In the genomic region with DNA sequence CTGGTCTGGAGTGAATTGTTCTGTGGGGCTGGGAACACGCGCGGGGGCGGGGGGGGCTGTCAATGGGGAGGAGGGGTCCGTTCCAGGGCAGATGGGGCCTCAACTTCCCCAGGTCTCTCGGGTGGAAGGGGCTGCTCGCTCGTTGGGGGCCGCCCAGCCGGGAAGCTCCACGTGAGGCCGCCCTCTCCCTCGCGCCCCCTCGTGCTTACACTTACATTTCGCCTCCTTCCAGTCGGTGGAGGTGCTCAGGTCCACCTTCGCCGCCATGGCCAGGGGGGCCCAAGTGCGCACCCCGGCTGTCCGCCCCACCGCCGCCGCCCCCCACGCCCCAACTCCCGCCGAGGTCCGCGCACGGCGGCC, we compare ENCODE assay signal across 8 cellular contexts. TPM values are rescaled to one million over a fixed set of nuclear protein-coding genes. Genes with fewer than 3 reads are reported as not detected.
DNase-seq lines count a peak whose midpoint lies in the region; ATAC-seq, FAIRE-seq and TF ChIP-seq lines count a peak whose summit lies in the region.

No MANE protein-coding gene starts in this region.

- FAIRE-seq in K562 (lab: Jason Lieb, UNC), result no peak

- ATAC-seq in GM18502 (IDR thresholded peaks at IDR 0.05; ENCODE audit: poor library complexity, unreplicated experiment) (peak; percentile 22), K562 (peak; percentile 59), left lung (peak; percentile 2), HG03135 (IDR thresholded peaks at IDR 0.05; ENCODE audit: unreplicated experiment) (no peak)

- peak overlapping the region; percentile 72 for H3K27ac ChIP-seq in KMS-11
- peak overlapping the region; percentile 94 for H3K27ac ChIP-seq in K562 (ENCODE audit: extremely low read depth, low read depth, low read length)
- H3K27ac ChIP-seq in left lung, result peak overlapping the region; percentile 68 to 86
- H3K27ac ChIP-seq in temporal lobe (ENCODE audit: low read depth, low read length), result peak overlapping the region; percentile 50

- H3K79me2 ChIP-seq in KMS-11 (ENCODE audit: insufficient read depth, low read depth) (no peaks in the 10 kb centered on the region), K562 (ENCODE audit: control insufficient read depth, insufficient read depth, low read length) (peaks cover 58% of the 10 kb centered on the region)

- H3K36me3 ChIP-seq in KMS-11 (ENCODE audit: insufficient read depth) (no peaks in the 10 kb centered on the region), K562 (ENCODE audit: control insufficient read depth, insufficient read depth, low read length) (peaks cover 23% of the 10 kb centered on the region; the same call in 2 of the 3 replicates), left lung (no peaks in the 10 kb centered on the region)

- peak overlapping the region; percentile 91 for H3K9ac ChIP-seq in KMS-11
- peak overlapping the region; percentile 87 to 95 for H3K9ac ChIP-seq in K562 (ENCODE audit: insufficient read depth in 1 of 2, low read depth in 2 of 2, low read length in 2 of 2)

- H3K4me2 ChIP-seq in KMS-11 (peak overlapping the region; percentile 99), K562 (ENCODE audit: insufficient read depth, low read length) (peak overlapping the region; percentile 96)

- no peak for TF ChIP-seq EP300 in K562 (IDR thresholded peaks at IDR 0.05; ENCODE audit: low read length)

- TF ChIP-seq RAD21 in K562 (CRISPR knock-in tag; conservative IDR thresholded peaks at IDR 0.05 in 1 of 2, IDR thresholded peaks at IDR 0.05 in 1 of 2), result no peak

- 0 out of 2 replicates have a peak, but pooled peaks cover 2% of the 10 kb centered on the region for H3K9me3 ChIP-seq in K562 (replicated peaks; ENCODE audit: control insufficient read depth, insufficient read depth, low read depth, low read length)
- H3K9me3 ChIP-seq in left lung, result no peaks in the 10 kb centered on the region

- no TSS peak for BruUV-seq in K562 (replicated peaks; lab: Mats Ljungman, UMichigan)

- TF ChIP-seq POLR2A in K562 (conservative IDR thresholded peaks at IDR 0.05), result no peak

- no peaks in the 10 kb centered on the region for H3K9me1 ChIP-seq in K562 (ENCODE audit: control insufficient read depth, insufficient read depth, low read length)

- intact Hi-C loops in K562 (cut with micrococcal nuclease) (no loop called here), left lung (cut with DNase I) (no loop called here)

- CTCF ChIA-PET in K562 (lab: Yijun Ruan, JAX; ENCODE audit: low intra/inter-chr PET ratio), result no interaction called here

- TF ChIP-seq CTCF in KMS-11 (conservative IDR thresholded peaks at IDR 0.05; ENCODE audit: low read depth, low read length) (no peak), K562 (IDR thresholded peaks at IDR 0.05 in 2 of 3, conservative IDR thresholded peaks at IDR 0.05 in 1 of 3; ENCODE audit: insufficient read depth in 2 of 3, low read depth in 1 of 3, low read length in 3 of 3) (peak in 2 of 3 experiments; percentile 13 to 22; a peak in 2 of 6 replicates), left lung (IDR thresholded peaks at IDR 0.05) (no peak)

- peaks cover 5% of the 10 kb centered on the region for H3K4me1 ChIP-seq in KMS-11 (ENCODE audit: low read depth, poor library complexity, severe bottlenecking)
- peaks cover 6 to 27% of the 10 kb centered on the region in 2 experiments; a peak in 3 of 5 replicates for H3K4me1 ChIP-seq in K562 (replicated peaks in 1 of 2; ENCODE audit: control insufficient read depth in 2 of 2, insufficient read depth in 2 of 2, low read length in 2 of 2)
- H3K4me1 ChIP-seq in left lung, result peaks cover 9 to 29% of the 10 kb centered on the region in 2 donors

- 4% methylated on average over 12 of the region's 32 CpGs for WGBS in K562 (ENCODE audit: insufficient coverage, low coverage, missing lambda C conversion rate)

- POLR2A ChIA-PET in K562 (lab: Yijun Ruan, JAX), result interaction anchor here (0.6 to 2.0 kb wide), 5 partner anchors 9 to 435 kb away, joined by 3 to 9 read pairs (median 4); no protein-coding TSS in a partner anchor

- H3K27me3 ChIP-seq in KMS-11 (ENCODE audit: insufficient read depth, low read depth), result no peaks in the 10 kb centered on the region
- no peaks in the 10 kb centered on the region for H3K27me3 ChIP-seq in K562 (ENCODE audit: control insufficient read depth in 2 of 2, insufficient read depth in 2 of 2, low read length in 2 of 2)
- H3K27me3 ChIP-seq in left lung, result peaks cover 0 to 18% of the 10 kb centered on the region in 2 donors

- H4K20me1 ChIP-seq in KMS-11 (ENCODE audit: insufficient read depth), result no peaks in the 10 kb centered on the region
- no peaks in the 10 kb centered on the region for H4K20me1 ChIP-seq in K562 (replicated peaks; ENCODE audit: control insufficient read depth, insufficient read depth, low read length)

- peak in 2 of 4 experiments; percentile 53 to 64 for DNase-seq in K562 (ENCODE audit: extremely low read depth in 1 of 4, low spot score in 3 of 4)
- no peak for DNase-seq in left lung
- DNase-seq in GM19238 (ENCODE audit: insufficient read length, low spot score), result no peak
- no peak for DNase-seq in HPDE6-E6E7 (ENCODE audit: extremely low spot score)

- H2AFZ ChIP-seq in KMS-11 (ENCODE audit: low read depth) (peak overlapping the region; percentile 81), K562 (ENCODE audit: low read depth, low read length) (peak overlapping the region; percentile 88)

- H3K4me3 ChIP-seq in KMS-11 (IDR thresholded peaks at IDR 0.05; ENCODE audit: insufficient read depth, low read depth, low read length), result no peak overlapping the region
- H3K4me3 ChIP-seq in K562, result peak overlapping the region; percentile 79
- peak overlapping the region; percentile 74 to 81 for H3K4me3 ChIP-seq in left lung

- in situ Hi-C loops in K562 (cut with MboI), result no loop called here

TF ChIP-seq in K562, 482 proteins besides CTCF, POLR2A, EP300 and RAD21 (continues in another document):
- no peak for TF ChIP-seq STAG1 (CRISPR knock-in tag; IDR thresholded peaks at IDR 0.05; ENCODE audit: borderline replicate concordance)

RNA-seq across cellular contexts. Expression of gene MACROD1, which starts 0.5 kb away (rescaled TPM):
- 63.3 and 92.7 TPM in 2 replicates for total RNA-seq in K562 (2011; cell fraction: chromatin; rRNA removed; ENCODE audit: low replicate concordance)
- 79.2 and 103 TPM in 2 replicates for total RNA-seq in K562 (2011; cell fraction: nucleolus; rRNA removed)
- 54.7 and 61.3 TPM in 2 replicates for total RNA-seq in K562 (2011; cell fraction: nucleoplasm; rRNA removed)
- total RNA-seq in K562 (2014; rRNA removed) (60.0 and 64.5 TPM in 2 replicates), K562 (2014; rRNA removed; fragmentation: Illumina TruSeq; extraction: Trizol) (25.5 and 25.9 TPM in 2 replicates), K562 (2015; rRNA removed; fragmentation: Illumina TruSeq; extraction: Trizol) (42.3 and 50.0 TPM in 2 replicates), K562 (2021) (45.2 and 47.3 TPM in 2 replicates), left lung (10 to 100 TPM; 13.5 to 19.8 TPM), temporal lobe (12.0 TPM)
- polyA plus RNA-seq in K562 (2011; rRNA removed) (26.4 and 31.0 TPM in 2 replicates), K562 (2014; fragmentation: Illumina TruSeq; extraction: Trizol) (13.4 and 19.4 TPM in 2 replicates), K562 (2014; fragmentation: Nextera tagmentation; extraction: Ambion mirVana) (1 to 10 TPM; 1.1 to 2.3 TPM), K562 (2014; rRNA removed) (45.7 and 54.9 TPM in 2 replicates)
- 39.3 and 90.4 TPM in 2 replicates for polyA plus RNA-seq in K562 (2011; cell fraction: cytosol; rRNA removed)
- 128 and 166 TPM in 2 replicates for polyA plus RNA-seq in K562 (2011; cell fraction: nucleus; rRNA removed)
- polyA plus RNA-seq in K562 (2012), result 34.4 and 49.3 TPM in 2 replicates
- polyA minus RNA-seq in K562 (2011; rRNA and poly(A)+ RNA removed), result 12.7 and 14.8 TPM in 2 replicates
- 16.8 and 23.4 TPM in 2 replicates for polyA minus RNA-seq in K562 (2011; cell fraction: cytosol; rRNA and poly(A)+ RNA removed)
- polyA minus RNA-seq in K562 (2011; cell fraction: nucleus; rRNA and poly(A)+ RNA removed), result 20.7 and 28.4 TPM in 2 replicates

RNA-seq across cellular contexts. Expression of gene STIP1, which starts 20.5 kb away (rescaled TPM):
- 306 and 548 TPM in 2 replicates for total RNA-seq in K562 (2011; cell fraction: chromatin; rRNA removed; ENCODE audit: low replicate concordance)
- 286 and 316 TPM in 2 replicates for total RNA-seq in K562 (2011; cell fraction: nucleolus; rRNA removed)
- 232 and 255 TPM in 2 replicates for total RNA-seq in K562 (2011; cell fraction: nucleoplasm; rRNA removed)
- total RNA-seq in K562 (2014; rRNA removed) (407 and 459 TPM in 2 replicates), K562 (2014; rRNA removed; fragmentation: Illumina TruSeq; extraction: Trizol) (340 and 344 TPM in 2 replicates), K562 (2015; rRNA removed; fragmentation: Illumina TruSeq; extraction: Trizol) (363 and 385 TPM in 2 replicates), K562 (2021) (346 and 350 TPM in 2 replicates), left lung (100 to 1,000 TPM; 124 to 149 TPM), temporal lobe (62.9 TPM)
- polyA plus RNA-seq in K562 (2011; rRNA removed) (324 and 332 TPM in 2 replicates), K562 (2014; fragmentation: Illumina TruSeq; extraction: Trizol) (358 and 465 TPM in 2 replicates), K562 (2014; fragmentation: Nextera tagmentation; extraction: Ambion mirVana) (100 to 1,000 TPM in 1 of 2 experiments, 10 to 100 TPM in 1; 58.1 to 122 TPM), K562 (2014; rRNA removed) (353 and 363 TPM in 2 replicates)
- polyA plus RNA-seq in K562 (2011; cell fraction: cytosol; rRNA removed), result 186 and 200 TPM in 2 replicates
- 175 and 176 TPM in 2 replicates for polyA plus RNA-seq in K562 (2011; cell fraction: nucleus; rRNA removed)
- 218 and 368 TPM in 2 replicates for polyA plus RNA-seq in K562 (2012)
- polyA minus RNA-seq in K562 (2011; rRNA and poly(A)+ RNA removed), result 415 and 509 TPM in 2 replicates
- 226 and 244 TPM in 2 replicates for polyA minus RNA-seq in K562 (2011; cell fraction: cytosol; rRNA and poly(A)+ RNA removed)
- 111 and 217 TPM in 2 replicates for polyA minus RNA-seq in K562 (2011; cell fraction: nucleus; rRNA and poly(A)+ RNA removed)

RNA-seq across cellular contexts. Expression of gene FERMT3, which starts 41.1 kb away (rescaled TPM):
- 73.9 and 265 TPM in 2 replicates for total RNA-seq in K562 (2011; cell fraction: chromatin; rRNA removed; ENCODE audit: low replicate concordance)
- total RNA-seq in K562 (2011; cell fraction: nucleolus; rRNA removed), result 233 and 244 TPM in 2 replicates
- total RNA-seq in K562 (2011; cell fraction: nucleoplasm; rRNA removed), result 103 and 120 TPM in 2 replicates
- 192 and 205 TPM in 2 replicates for total RNA-seq in K562 (2014; rRNA removed)
- total RNA-seq in K562 (2014; rRNA removed; fragmentation: Illumina TruSeq; extraction: Trizol), result 25.5 and 39.3 TPM in 2 replicates
- 74.5 and 79.5 TPM in 2 replicates for total RNA-seq in K562 (2015; rRNA removed; fragmentation: Illumina TruSeq; extraction: Trizol)
- 249 and 275 TPM in 2 replicates for total RNA-seq in K562 (2021)
- 79.7 and 134 TPM in 2 replicates for polyA plus RNA-seq in K562 (2011; rRNA removed)
- 111 and 282 TPM in 2 replicates for polyA plus RNA-seq in K562 (2011; cell fraction: cytosol; rRNA removed)
- polyA plus RNA-seq in K562 (2011; cell fraction: nucleus; rRNA removed), result 306 and 623 TPM in 2 replicates
- 176 and 251 TPM in 2 replicates for polyA plus RNA-seq in K562 (2012)
- 98.1 and 207 TPM in 2 replicates for polyA plus RNA-seq in K562 (2014; fragmentation: Illumina TruSeq; extraction: Trizol)
- polyA plus RNA-seq in K562 (2014; fragmentation: Nextera tagmentation; extraction: Ambion mirVana), result 1 to 10 TPM; 3.2 to 7.2 TPM
- polyA plus RNA-seq in K562 (2014; rRNA removed), result 169 and 202 TPM in 2 replicates
- 29.0 and 41.3 TPM in 2 replicates for polyA minus RNA-seq in K562 (2011; rRNA and poly(A)+ RNA removed)
- 111 and 123 TPM in 2 replicates for polyA minus RNA-seq in K562 (2011; cell fraction: cytosol; rRNA and poly(A)+ RNA removed)
- polyA minus RNA-seq in K562 (2011; cell fraction: nucleus; rRNA and poly(A)+ RNA removed), result 68.5 and 84.4 TPM in 2 replicates
- 100 to 1,000 TPM in 1 of 2 donors, 10 to 100 TPM in 1; 42.2 to 100 TPM for total RNA-seq in left lung
- total RNA-seq in temporal lobe, result 0.98 TPM

Comparison
In these comparisons a context has a peak if more than half of its experiments do, and no peak if none do; other contexts are left out.
1. CTCF ChIP-seq: peak in K562 (2 of 3); none in KMS-11 (single experiment) and left lung (0 of 2).
2. RNA of gene FERMT3, which starts 41.1 kb away (total RNA-seq): 25.5 to 275 TPM in K562 and 42.2 to 100 TPM in left lung; 0.98 TPM in temporal lobe (single experiment); every median in the first group is over 10 times any median in the second.
3. Peak in every context shown above with its lines, with median percentiles within 50 percentile points of each other: H3K27ac ChIP-seq.